In genomic region chr3:150370129-150370602, GRCh38 we compare ENCODE assay signal across 8 cellular contexts. TPM values are rescaled to one million over a fixed set of nuclear protein-coding genes. Genes with fewer than 3 reads are reported as not detected.
DNase-seq lines count a peak whose midpoint lies in the region; ATAC-seq, FAIRE-seq and TF ChIP-seq lines count a peak whose summit lies in the region.

No MANE protein-coding gene starts in this region.

- DNase-seq in HK-2 (ENCODE audit: unreplicated experiment): peak; percentile 83
- peak; percentile 43 to 63 (median 50) for DNase-seq in K562 (ENCODE audit: extremely low read depth in 1 of 4, low spot score in 3 of 4)
- DNase-seq in iPS-NIHi11 (ENCODE audit: low spot score): peak; percentile 72
- DNase-seq in stromal cell of bone marrow (ENCODE audit: low read depth): peak; percentile 97
- no peak for DNase-seq in NCI-H1048 (lab: John Stamatoyannopoulos, UW)
- no peak for DNase-seq in pons (ENCODE audit: low spot score)

- no TSS peak for BruUV-seq in K562 (replicated peaks; lab: Mats Ljungman, UMichigan)

- no peak overlapping the region for H3K4me3 ChIP-seq in K562

- H3K27me3 ChIP-seq in K562 (ENCODE audit: control insufficient read depth in 2 of 2, insufficient read depth in 2 of 2, low read length in 2 of 2): no peaks in the 10 kb centered on the region

- peak; percentile 79 for FAIRE-seq in K562 (lab: Jason Lieb, UNC)

- intact Hi-C loops in K562 (cut with micrococcal nuclease): loop anchor here (5.0 kb wide), 2 partner anchors 37 to 127 kb away; partner anchors contain the start of gene TSC22D2

- peaks cover 0 to 12% of the 10 kb centered on the region in 2 experiments; a peak in 2 of 5 replicates for H3K4me1 ChIP-seq in K562 (replicated peaks in 1 of 2; ENCODE audit: control insufficient read depth in 2 of 2, insufficient read depth in 2 of 2, low read length in 2 of 2)

- in situ Hi-C loops in K562 (cut with MboI): no loop called here

- no peaks in the 10 kb centered on the region for H3K36me3 ChIP-seq in K562 (ENCODE audit: control insufficient read depth, insufficient read depth, low read length)

- no peak for TF ChIP-seq POLR2A in K562 (conservative IDR thresholded peaks at IDR 0.05)

- peak overlapping the region; percentile 64 for H3K4me2 ChIP-seq in K562 (ENCODE audit: insufficient read depth, low read length)

- ATAC-seq in K562: peak; percentile 78
- no peak for ATAC-seq in GM21360 (IDR thresholded peaks at IDR 0.05; ENCODE audit: unreplicated experiment)
- no peak for ATAC-seq in HG02970 (IDR thresholded peaks at IDR 0.05; ENCODE audit: low FRiP score, unreplicated experiment)

- no peaks in the 10 kb centered on the region for H3K9me3 ChIP-seq in K562 (replicated peaks; ENCODE audit: control insufficient read depth, insufficient read depth, low read depth, low read length)

- no peak overlapping the region for H3K9ac ChIP-seq in K562 (ENCODE audit: insufficient read depth in 1 of 2, low read depth in 2 of 2, low read length in 2 of 2)

- no peak for TF ChIP-seq EP300 in K562 (IDR thresholded peaks at IDR 0.05; ENCODE audit: low read length)

- no peak overlapping the region for H3K27ac ChIP-seq in K562 (ENCODE audit: extremely low read depth, low read depth, low read length)

- H2AFZ ChIP-seq in K562 (ENCODE audit: low read depth, low read length): peak overlapping the region; percentile 70

- H4K20me1 ChIP-seq in K562 (replicated peaks; ENCODE audit: control insufficient read depth, insufficient read depth, low read length): no peaks in the 10 kb centered on the region

- CTCF ChIA-PET in K562 (lab: Yijun Ruan, JAX; ENCODE audit: low intra/inter-chr PET ratio): interaction anchor here (0.6 kb wide), 1 partner anchor 125 kb away, joined by 3 read pairs; no protein-coding TSS in a partner anchor

- H3K9me1 ChIP-seq in K562 (ENCODE audit: control insufficient read depth, insufficient read depth, low read length): no peaks in the 10 kb centered on the region

- WGBS in K562 (ENCODE audit: insufficient coverage, low coverage, missing lambda C conversion rate): 16% methylated on average over 4 of the region's 4 CpGs

- POLR2A ChIA-PET in K562 (lab: Yijun Ruan, JAX): no interaction called here

- TF ChIP-seq RAD21 in K562 (CRISPR knock-in tag; conservative IDR thresholded peaks at IDR 0.05 in 1 of 2, IDR thresholded peaks at IDR 0.05 in 1 of 2): peak in 1 of 2 experiments; percentile 20; a peak in 2 of 4 replicates

- no peak; a peak in 1 of 6 replicates for TF ChIP-seq CTCF in K562 (IDR thresholded peaks at IDR 0.05 in 2 of 3, conservative IDR thresholded peaks at IDR 0.05 in 1 of 3; ENCODE audit: insufficient read depth in 2 of 3, low read depth in 1 of 3, low read length in 3 of 3)

- H3K79me2 ChIP-seq in K562 (ENCODE audit: control insufficient read depth, insufficient read depth, low read length): no peaks in the 10 kb centered on the region

TF ChIP-seq in K562, 482 proteins besides CTCF, POLR2A, EP300 and RAD21 (continues in another document):
- TF ChIP-seq TCF3 (CRISPR knock-in tag; IDR thresholded peaks at IDR 0.05): no peak
- no peak for TF ChIP-seq HMGXB4 (CRISPR knock-in tag; IDR thresholded peaks at IDR 0.05)
- no peak for TF ChIP-seq ZBTB34 (CRISPR knock-in tag; IDR thresholded peaks at IDR 0.05)
- TF ChIP-seq ZNF75A (CRISPR knock-in tag; IDR thresholded peaks at IDR 0.05): no peak
- no peak for TF ChIP-seq CHCHD3 (CRISPR knock-in tag; IDR thresholded peaks at IDR 0.05)
- TF ChIP-seq ZNF57 (CRISPR knock-in tag; IDR thresholded peaks at IDR 0.05): no peak
- no peak for TF ChIP-seq CBX1 (IDR thresholded peaks at IDR 0.05; ENCODE audit: low read depth)
- no peak for TF ChIP-seq SREBF1 (IDR thresholded peaks at IDR 0.05; ENCODE audit: borderline replicate concordance, low read depth, low read length)
- no peak for TF ChIP-seq ZNF398 (CRISPR knock-in tag; IDR thresholded peaks at IDR 0.05)
- no peak for TF ChIP-seq C11orf30 (IDR thresholded peaks at IDR 0.05; ENCODE audit: low read depth)
- TF ChIP-seq ZNF197 (CRISPR knock-in tag; IDR thresholded peaks at IDR 0.05; ENCODE audit: low read depth): no peak
- peak; percentile 34; the same call in 1 of the 2 replicates for TF ChIP-seq DPF2 (IDR thresholded peaks at IDR 0.05)
- TF ChIP-seq CHD2 (IDR thresholded peaks at IDR 0.05; ENCODE audit: low read depth, low read length): no peak
- no peak for TF ChIP-seq EP400 (IDR thresholded peaks at IDR 0.05)
- TF ChIP-seq ZNF695 (CRISPR knock-in tag; IDR thresholded peaks at IDR 0.05): no peak
- TF ChIP-seq NR2C1 (IDR thresholded peaks at IDR 0.05): no peak
- TF ChIP-seq NR2C1 (tag; IDR thresholded peaks at IDR 0.05): no peak
- no peak for TF ChIP-seq USF1 (CRISPR knock-in tag; IDR thresholded peaks at IDR 0.05)
- TF ChIP-seq NRF1 (conservative IDR thresholded peaks at IDR 0.05 in 1 of 2, IDR thresholded peaks at IDR 0.05 in 1 of 2): peak; percentile 85 to 88
- peak; percentile 59; the same call in 1 of the 2 replicates for TF ChIP-seq CTBP1 (IDR thresholded peaks at IDR 0.05; ENCODE audit: borderline replicate concordance)
- TF ChIP-seq CEBPG (CRISPR knock-in tag; IDR thresholded peaks at IDR 0.05): no peak
- no peak for TF ChIP-seq CEBPG (tag; conservative IDR thresholded peaks at IDR 0.05 in 1 of 2, IDR thresholded peaks at IDR 0.05 in 1 of 2)

RNA-seq across cellular contexts. Expression of gene TSC22D2, which starts 37.9 kb away (rescaled TPM):
- 46.2 and 128 TPM in 2 replicates for total RNA-seq in K562 (2011; cell fraction: chromatin; rRNA removed; ENCODE audit: low replicate concordance)
- total RNA-seq in K562 (2011; cell fraction: nucleolus; rRNA removed): 25.0 and 35.4 TPM in 2 replicates
- 54.4 and 79.5 TPM in 2 replicates for total RNA-seq in K562 (2011; cell fraction: nucleoplasm; rRNA removed)
- total RNA-seq in K562 (2014; rRNA removed) (5.5 and 6.3 TPM in 2 replicates), K562 (2014; rRNA removed; fragmentation: Illumina TruSeq; extraction: Trizol) (19.3 and 20.4 TPM in 2 replicates), K562 (2015; rRNA removed; fragmentation: Illumina TruSeq; extraction: Trizol) (12.9 and 16.3 TPM in 2 replicates), K562 (2021) (28.1 and 31.3 TPM in 2 replicates)
- polyA plus RNA-seq in K562 (2011; rRNA removed) (17.8 and 18.4 TPM in 2 replicates), K562 (2014; fragmentation: Illumina TruSeq; extraction: Trizol) (24.6 and 29.3 TPM in 2 replicates), K562 (2014; fragmentation: Nextera tagmentation; extraction: Ambion mirVana) (10 to 100 TPM; 21.7 to 44.0 TPM), K562 (2014; rRNA removed) (11.4 and 14.1 TPM in 2 replicates)
- polyA plus RNA-seq in K562 (2011; cell fraction: cytosol; rRNA removed): 5.1 and 7.1 TPM in 2 replicates
- 25.0 and 33.7 TPM in 2 replicates for polyA plus RNA-seq in K562 (2011; cell fraction: nucleus; rRNA removed)
- polyA plus RNA-seq in K562 (2012): 13.5 and 19.8 TPM in 2 replicates
- 44.1 and 49.7 TPM in 2 replicates for polyA minus RNA-seq in K562 (2011; rRNA and poly(A)+ RNA removed)
- 18.9 and 26.2 TPM in 2 replicates for polyA minus RNA-seq in K562 (2011; cell fraction: cytosol; rRNA and poly(A)+ RNA removed)
- polyA minus RNA-seq in K562 (2011; cell fraction: nucleus; rRNA and poly(A)+ RNA removed): 51.2 and 64.6 TPM in 2 replicates

Comparison
In these comparisons a context has a peak if more than half of its experiments do, and no peak if none do; other contexts are left out.
1. DNase-seq: peak in HK-2 (single experiment), K562 (4 of 4), iPS-NIHi11 (single experiment) and stromal cell of bone marrow (single experiment); none in NCI-H1048 (single experiment) and pons (single experiment).